1 cellular context compared by ENCODE assay signal in the genomic region with DNA sequence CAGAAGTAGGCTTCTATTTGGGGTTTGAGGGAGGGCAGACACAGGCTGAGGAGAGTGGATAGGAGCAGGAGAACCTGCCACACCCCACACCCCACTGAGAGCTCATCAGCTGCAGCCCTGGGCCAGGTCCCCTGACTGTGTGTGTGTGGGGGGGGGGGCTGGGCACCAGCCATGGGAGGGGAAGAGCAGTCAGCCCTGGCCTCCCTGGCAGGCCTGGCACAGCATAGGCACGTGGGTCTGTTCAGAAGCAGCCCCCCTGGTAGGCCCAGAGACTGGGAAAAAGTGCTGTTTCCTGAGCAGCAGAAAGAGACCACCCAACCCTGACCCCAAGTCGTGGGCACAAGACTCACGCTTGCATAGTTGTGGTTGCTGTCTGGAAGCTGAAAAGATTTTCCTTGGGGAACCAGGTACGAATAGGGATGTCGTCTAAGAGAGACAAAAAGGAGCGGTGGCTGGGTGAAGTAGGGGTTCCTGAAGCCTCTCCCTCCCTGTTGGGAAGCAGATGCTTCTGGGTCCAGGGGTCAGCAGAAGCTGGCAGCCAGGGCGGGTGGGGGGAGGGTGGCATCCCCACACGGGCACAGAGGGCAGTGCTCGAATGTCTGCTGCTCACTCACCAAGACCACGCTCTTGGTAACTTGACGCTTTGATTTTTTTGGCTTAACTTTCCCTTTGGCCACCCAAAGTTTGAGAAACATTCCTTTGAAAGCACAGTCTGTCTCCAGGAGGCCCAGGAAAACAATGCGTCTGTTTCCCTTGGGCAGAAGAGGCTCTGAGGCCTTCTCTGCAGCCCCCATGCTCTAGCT.
A peak's percentile ranks its signal among the peaks of the same experiment; 100 is the strongest.
TF ChIP-seq lines count a peak whose summit lies in the region.

No MANE protein-coding gene starts in this region.

TF ChIP-seq in HepG2, 621 proteins besides CTCF, POLR2A, EP300 and RAD21:
- TF ChIP-seq, protein P1, sequence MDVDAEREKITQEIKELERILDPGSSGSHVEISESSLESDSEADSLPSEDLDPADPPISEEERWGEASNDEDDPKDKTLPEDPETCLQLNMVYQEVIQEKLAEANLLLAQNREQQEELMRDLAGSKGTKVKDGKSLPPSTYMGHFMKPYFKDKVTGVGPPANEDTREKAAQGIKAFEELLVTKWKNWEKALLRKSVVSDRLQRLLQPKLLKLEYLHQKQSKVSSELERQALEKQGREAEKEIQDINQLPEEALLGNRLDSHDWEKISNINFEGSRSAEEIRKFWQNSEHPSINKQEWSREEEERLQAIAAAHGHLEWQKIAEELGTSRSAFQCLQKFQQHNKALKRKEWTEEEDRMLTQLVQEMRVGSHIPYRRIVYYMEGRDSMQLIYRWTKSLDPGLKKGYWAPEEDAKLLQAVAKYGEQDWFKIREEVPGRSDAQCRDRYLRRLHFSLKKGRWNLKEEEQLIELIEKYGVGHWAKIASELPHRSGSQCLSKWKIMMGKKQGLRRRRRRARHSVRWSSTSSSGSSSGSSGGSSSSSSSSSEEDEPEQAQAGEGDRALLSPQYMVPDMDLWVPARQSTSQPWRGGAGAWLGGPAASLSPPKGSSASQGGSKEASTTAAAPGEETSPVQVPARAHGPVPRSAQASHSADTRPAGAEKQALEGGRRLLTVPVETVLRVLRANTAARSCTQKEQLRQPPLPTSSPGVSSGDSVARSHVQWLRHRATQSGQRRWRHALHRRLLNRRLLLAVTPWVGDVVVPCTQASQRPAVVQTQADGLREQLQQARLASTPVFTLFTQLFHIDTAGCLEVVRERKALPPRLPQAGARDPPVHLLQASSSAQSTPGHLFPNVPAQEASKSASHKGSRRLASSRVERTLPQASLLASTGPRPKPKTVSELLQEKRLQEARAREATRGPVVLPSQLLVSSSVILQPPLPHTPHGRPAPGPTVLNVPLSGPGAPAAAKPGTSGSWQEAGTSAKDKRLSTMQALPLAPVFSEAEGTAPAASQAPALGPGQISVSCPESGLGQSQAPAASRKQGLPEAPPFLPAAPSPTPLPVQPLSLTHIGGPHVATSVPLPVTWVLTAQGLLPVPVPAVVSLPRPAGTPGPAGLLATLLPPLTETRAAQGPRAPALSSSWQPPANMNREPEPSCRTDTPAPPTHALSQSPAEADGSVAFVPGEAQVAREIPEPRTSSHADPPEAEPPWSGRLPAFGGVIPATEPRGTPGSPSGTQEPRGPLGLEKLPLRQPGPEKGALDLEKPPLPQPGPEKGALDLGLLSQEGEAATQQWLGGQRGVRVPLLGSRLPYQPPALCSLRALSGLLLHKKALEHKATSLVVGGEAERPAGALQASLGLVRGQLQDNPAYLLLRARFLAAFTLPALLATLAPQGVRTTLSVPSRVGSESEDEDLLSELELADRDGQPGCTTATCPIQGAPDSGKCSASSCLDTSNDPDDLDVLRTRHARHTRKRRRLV (CRISPR knock-in tag; IDR thresholded peaks at IDR 0.05) = no peak
- TF ChIP-seq NFE2L1 (CRISPR knock-in tag; IDR thresholded peaks at IDR 0.05; ENCODE audit: borderline replicate concordance) = no peak
- no peak for TF ChIP-seq KMT2B (CRISPR knock-in tag; IDR thresholded peaks at IDR 0.05)
- TF ChIP-seq PHF20 (CRISPR knock-in tag; IDR thresholded peaks at IDR 0.05) = 0 out of 2 replicates have a peak, but pooled peaks have one; percentile 0
- peak; percentile 80; the same call in 1 of the 2 replicates for TF ChIP-seq HNRNPL (IDR thresholded peaks at IDR 0.05; ENCODE audit: low read depth, low read length)
- TF ChIP-seq SOX5 (CRISPR knock-in tag; IDR thresholded peaks at IDR 0.05; ENCODE audit: borderline replicate concordance) = no peak
- TF ChIP-seq CCAR2 (optimal IDR thresholded peaks at IDR 0.05; ENCODE audit: low read depth, low read length) = no peak
- TF ChIP-seq, protein P2, sequence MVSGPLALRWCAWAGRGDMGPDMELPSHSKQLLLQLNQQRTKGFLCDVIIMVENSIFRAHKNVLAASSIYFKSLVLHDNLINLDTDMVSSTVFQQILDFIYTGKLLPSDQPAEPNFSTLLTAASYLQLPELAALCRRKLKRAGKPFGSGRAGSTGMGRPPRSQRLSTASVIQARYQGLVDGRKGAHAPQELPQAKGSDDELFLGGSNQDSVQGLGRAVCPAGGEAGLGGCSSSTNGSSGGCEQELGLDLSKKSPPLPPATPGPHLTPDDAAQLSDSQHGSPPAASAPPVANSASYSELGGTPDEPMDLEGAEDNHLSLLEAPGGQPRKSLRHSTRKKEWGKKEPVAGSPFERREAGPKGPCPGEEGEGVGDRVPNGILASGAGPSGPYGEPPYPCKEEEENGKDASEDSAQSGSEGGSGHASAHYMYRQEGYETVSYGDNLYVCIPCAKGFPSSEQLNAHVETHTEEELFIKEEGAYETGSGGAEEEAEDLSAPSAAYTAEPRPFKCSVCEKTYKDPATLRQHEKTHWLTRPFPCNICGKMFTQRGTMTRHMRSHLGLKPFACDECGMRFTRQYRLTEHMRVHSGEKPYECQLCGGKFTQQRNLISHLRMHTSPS (CRISPR knock-in tag; IDR thresholded peaks at IDR 0.05; ENCODE audit: low read depth) = peak; percentile 59; the same call in 1 of the 2 replicates
- no peak for TF ChIP-seq ZNF629 (CRISPR knock-in tag; conservative IDR thresholded peaks at IDR 0.05)
